In genomic region chr11:19084661-19085315, GRCh38 we compare ENCODE assay signal across 29 cellular contexts. TPM values are rescaled to one million over a fixed set of nuclear protein-coding genes. Genes with fewer than 3 reads are reported as not detected.
"Had no signal": no experiment of that assay in that cellular context is flagged by ENCODE, and none has a peak within 500 bp of the region (broad histone marks: within the 10 kb centered on the region; RNA-seq: fewer than 3 reads in every experiment).

No MANE protein-coding gene starts in this region.

- H3K27ac ChIP-seq: colonic mucosa, hepatocyte, parathyroid adenoma, psoas muscle, right lobe of liver, spleen had no signal

- ATAC-seq: left colon, left ventricle myocardium superior, psoas muscle, right lobe of liver had no signal

- H3K4me1 ChIP-seq: colonic mucosa, parathyroid adenoma, psoas muscle, right lobe of liver, spleen had no signal

- H3K27me3 ChIP-seq: colonic mucosa, hepatocyte, right lobe of liver, spleen had no signal

- H3K9ac ChIP-seq: parathyroid adenoma had no signal

- H3K36me3 ChIP-seq: colonic mucosa, right lobe of liver, spleen had no signal

- H3K4me3 ChIP-seq: colonic mucosa, hepatocyte, lung, psoas muscle, right lobe of liver, spleen had no signal

- H3K27ac Mint-ChIP-seq: endodermal cell, nephron had no signal

- H3K9me3 ChIP-seq: colonic mucosa, psoas muscle, right lobe of liver, spleen had no signal

- H2AFZ ChIP-seq: hepatocyte, parathyroid adenoma had no signal

- DNase-seq: colonic mucosa; dermis blood vessel endothelial cell; endodermal cell; erythroblast; foreskin melanocyte; head of caudate nucleus; left colon; left ventricle myocardium superior; mesenchymal stem cell; midbrain; occipital lobe; psoas muscle; retina; right lobe of liver; spleen; stimulated activated CD4-positive, alpha-beta T cell treated with anti-CD3 and anti-CD28 coated beads, Interleukin-15, amount 100 ng/mL, for 24 hours; stimulated activated CD4-positive, alpha-beta T cell treated with anti-CD3 and anti-CD28 coated beads, Interleukin-1b, Interleukin-23, amount 100 ng/mL, for 48 hours; stimulated activated naive CD4-positive, alpha-beta T cell treated with Interleukin-2 at 50 U/mL for 16 hours; trophoblast cell had no signal

- H3K9me3 Mint-ChIP-seq: endodermal cell, nephron had no signal

- H3K4me3 Mint-ChIP-seq: endodermal cell, nephron had no signal

- H3K4me1 Mint-ChIP-seq: endodermal cell, nephron had no signal

- H3K4me2 ChIP-seq: hepatocyte had no signal

- H3K79me2 ChIP-seq: hepatocyte, parathyroid adenoma had no signal

RNA-seq across cellular contexts. Expression of gene MRGPRX2, which starts 24.3 kb away (rescaled TPM):
- total RNA-seq: cerebellum, colonic mucosa, dermis blood vessel endothelial cell, endodermal cell, endothelial cell of umbilical vein, fibroblast of lung, hepatocyte, kidney epithelial cell, left ventricle myocardium superior, lung, occipital lobe, psoas muscle, right lobe of liver, skeletal muscle tissue, spleen, urinary bladder had no signal
- polyA plus RNA-seq: endothelial cell of umbilical vein, fibroblast of lung, hepatocyte, lung, spleen had no signal
